ENCODE assay signal across 8 cellular contexts in the genomic region with DNA sequence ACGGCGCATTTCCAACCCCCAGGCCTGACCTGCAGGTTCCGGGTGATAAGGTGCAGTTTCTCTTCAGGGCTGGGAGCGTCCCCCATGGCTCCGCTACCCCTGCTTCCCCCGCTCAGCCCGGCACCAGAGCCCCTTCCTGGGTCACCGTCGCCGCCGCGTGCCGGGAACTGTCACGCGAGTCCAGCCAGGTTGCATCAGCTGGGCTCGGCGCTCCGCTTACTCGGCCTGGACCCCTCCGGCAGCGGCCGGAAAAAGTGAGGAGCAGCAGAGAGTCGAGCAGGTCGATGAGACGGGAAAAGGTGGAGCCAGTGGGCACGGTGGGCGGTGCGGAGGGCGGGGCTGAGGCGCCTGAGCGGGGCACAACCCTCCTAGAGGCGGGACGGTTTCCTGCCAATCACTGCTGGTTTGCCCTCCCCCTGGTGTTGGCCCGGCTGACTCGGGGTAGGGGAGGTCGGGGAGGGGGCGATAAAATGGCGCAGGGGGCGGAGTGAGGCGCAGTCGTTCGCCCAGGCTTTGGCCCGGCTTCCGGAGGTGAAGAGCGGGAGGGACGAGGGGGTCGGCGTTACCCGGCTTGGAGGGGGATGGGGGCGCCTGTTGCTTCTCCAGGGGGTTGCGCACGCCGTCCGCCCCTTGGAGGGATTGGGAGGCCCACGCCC. TPM values are rescaled to one million over a fixed set of nuclear protein-coding genes. Genes with fewer than 3 reads are reported as not detected.
DNase-seq lines count a peak whose midpoint lies in the region; ATAC-seq, FAIRE-seq and TF ChIP-seq lines count a peak whose summit lies in the region.

A gene (plus strand): TSS at position 495 of the 656 bp plus-strand sequence. CDS start 8,447 bp downstream, outside the sequence.
A gene (minus strand): TSS at position 200 of the 656 bp plus-strand sequence. CDS start 114 bp downstream, at position 86.

- FAIRE-seq in endometrium (lab: Jason Lieb, UNC) = peak; percentile 76

- no TSS peak for BruUV-seq in Calu3 (replicated peaks; lab: Mats Ljungman, UMichigan)

- H3K36me3 Mint-ChIP-seq in Calu3 (ENCODE audit: insufficient read depth, unreplicated experiment) = peaks cover 63% of the 10 kb centered on the region
- peaks cover 2% of the 10 kb centered on the region for H3K36me3 Mint-ChIP-seq in mesothelial cell of epicardium

- peak; percentile 71 for ATAC-seq in GM21447 (IDR thresholded peaks at IDR 0.05; ENCODE audit: unreplicated experiment)

- H3K4me3 Mint-ChIP-seq in Calu3 (ENCODE audit: low read depth, unreplicated experiment) (peak within 1 kb of the TSS; percentile 93), mesothelial cell of epicardium (peak within 1 kb of the TSS; percentile 95)

- peak within 1 kb of the TSS; percentile 89 for H3K27ac Mint-ChIP-seq in Calu3 (ENCODE audit: unreplicated experiment)
- peak within 1 kb of the TSS; percentile 98 for H3K27ac Mint-ChIP-seq in mesothelial cell of epicardium

- no peaks in the 10 kb centered on the region for H3K9me2 ChIP-seq in OCI-LY1 (ENCODE audit: low read depth, low read length)

- H3K27me3 Mint-ChIP-seq in Calu3 (ENCODE audit: unreplicated experiment) (no peaks in the 10 kb centered on the region), mesothelial cell of epicardium (ENCODE audit: low read depth) (no peaks in the 10 kb centered on the region)

- intact Hi-C loops in Calu3 (cut with micrococcal nuclease; ENCODE audit: unreplicated experiment) = no loop called here

- H3K4me1 ChIP-seq in HUES64 (ENCODE audit: insufficient read depth, low read length) (peaks cover 24% of the 10 kb centered on the region), OCI-LY1 (ENCODE audit: insufficient read depth, low read length, severe bottlenecking) (peaks cover 41% of the 10 kb centered on the region)

- peak within 1 kb of the TSS; percentile 98 for H3K9ac ChIP-seq in HUES64 (ENCODE audit: low read depth, low read length)
- peak within 1 kb of the TSS; percentile 93 for H3K9ac ChIP-seq in OCI-LY1 (ENCODE audit: low read length)

- peak within 1 kb of the TSS; percentile 68 for H3K4me2 ChIP-seq in OCI-LY1 (ENCODE audit: low read length)

- under 1% methylated on average over 55 of the region's 55 CpGs for WGBS in HUES64

- H3K27me3 ChIP-seq in HUES64 (ENCODE audit: insufficient read depth, low read length) = no peaks in the 10 kb centered on the region
- no peaks in the 10 kb centered on the region for H3K27me3 ChIP-seq in OCI-LY1 (ENCODE audit: insufficient read depth, low read length)

- H3K9me3 Mint-ChIP-seq in Calu3 (ENCODE audit: low read depth, unreplicated experiment) (peaks cover 8% of the 10 kb centered on the region), mesothelial cell of epicardium (no peaks in the 10 kb centered on the region)

- no peaks in the 10 kb centered on the region for H4K20me1 ChIP-seq in OCI-LY1 (ENCODE audit: insufficient read depth, low read length)

- peak; percentile 100 for DNase-seq in Calu3
- DNase-seq in activated CD8-positive, alpha-beta memory T cell treated with anti-CD3 and anti-CD28 coated beads, Interleukin-2, amount 50 U/mL, for 4 hours = peak; percentile 100
- DNase-seq in mesothelial cell of epicardium (ENCODE audit: low spot score in 2 of 2, unreplicated experiment in 2 of 2) = peak; percentile 98 to 99
- DNase-seq in stimulated activated CD8-positive, alpha-beta memory T cell treated with anti-CD3 and anti-CD28 coated beads, Interleukin-15, amount 100 ng/mL, for 48 hours (ENCODE audit: low read depth in 2 of 2) = peak; percentile 100

- H3K4me3 ChIP-seq in HUES64 (ENCODE audit: low read length) = peak within 1 kb of the TSS; percentile 93
- peak within 1 kb of the TSS; percentile 99 for H3K4me3 ChIP-seq in OCI-LY1 (ENCODE audit: low read depth, low read length, poor library complexity, severe bottlenecking)

- no peak within 1 kb of the TSS for H2AFZ ChIP-seq in OCI-LY1 (ENCODE audit: low read length)

- TF ChIP-seq CTCF in Calu3 (IDR thresholded peaks at IDR 0.05; ENCODE audit: unreplicated experiment) (no peak), OCI-LY1 (IDR thresholded peaks at IDR 0.05; ENCODE audit: low read length) (no peak), mesothelial cell of epicardium (IDR thresholded peaks at IDR 0.05; ENCODE audit: unreplicated experiment) (no peak)

- CTCF ChIA-PET in Calu3 (lab: Charles Lee) = interaction anchor here (0.6 kb wide), 1 partner anchor 56 kb away, joined by 3 read pairs; no protein-coding TSS in a partner anchor

- H3K36me3 ChIP-seq in HUES64 (ENCODE audit: insufficient read depth, low read length) (peaks cover 6% of the 10 kb centered on the region), OCI-LY1 (ENCODE audit: insufficient read depth, low read length) (peaks cover 29% of the 10 kb centered on the region)

- H3K9me3 ChIP-seq in HUES64 (ENCODE audit: insufficient read depth, low read depth, low read length) (no peaks in the 10 kb centered on the region), OCI-LY1 (ENCODE audit: low read length) (no peaks in the 10 kb centered on the region)

- H3F3A ChIP-seq in OCI-LY1 (ENCODE audit: insufficient read depth, low read length) = no peaks in the 10 kb centered on the region

- peak within 1 kb of the TSS; percentile 99 for H3K27ac ChIP-seq in HUES64 (ENCODE audit: low read depth, low read length)
- peak within 1 kb of the TSS; percentile 69 for H3K27ac ChIP-seq in OCI-LY1 (ENCODE audit: low read depth, low read length, poor library complexity, severe bottlenecking)

- H3K79me2 ChIP-seq in OCI-LY1 (ENCODE audit: insufficient read depth, low read length) = peaks cover 44% of the 10 kb centered on the region

- peaks cover 37% of the 10 kb centered on the region for H3K4me1 Mint-ChIP-seq in Calu3 (ENCODE audit: low read depth, unreplicated experiment)
- H3K4me1 Mint-ChIP-seq in mesothelial cell of epicardium = peaks cover 47% of the 10 kb centered on the region

RNA-seq across cellular contexts. Expression of the first gene that starts in this region (rescaled TPM):
- total RNA-seq in Calu3 (2022) (57.4 and 61.1 TPM in 2 replicates), mesothelial cell of epicardium (61.8 to 66.8 TPM (median 62.1 TPM) in 3 replicates)
- 26.0 TPM for polyA plus RNA-seq in HUES64 (2013, experiment 1 of 2)
- 24.2 TPM for polyA plus RNA-seq in HUES64 (2013, experiment 2 of 2)

RNA-seq across cellular contexts. Expression of the second gene that starts in this region (rescaled TPM):
- 186 and 188 TPM in 2 replicates for total RNA-seq in Calu3 (2022)
- 132 TPM for polyA plus RNA-seq in HUES64 (2013, experiment 1 of 2)
- polyA plus RNA-seq in HUES64 (2013, experiment 2 of 2) = 122 TPM
- total RNA-seq in mesothelial cell of epicardium = 101 to 105 TPM (median 101 TPM) in 3 replicates

Comparison
In these comparisons a context has a peak if more than half of its experiments do, and no peak if none do; other contexts are left out.
1. Peak in every context shown above with its lines: DNase-seq, ATAC-seq, H3K4me3 ChIP-seq and H3K27ac ChIP-seq.